ENCODE assay signal across 8 cellular contexts in the genomic region with DNA sequence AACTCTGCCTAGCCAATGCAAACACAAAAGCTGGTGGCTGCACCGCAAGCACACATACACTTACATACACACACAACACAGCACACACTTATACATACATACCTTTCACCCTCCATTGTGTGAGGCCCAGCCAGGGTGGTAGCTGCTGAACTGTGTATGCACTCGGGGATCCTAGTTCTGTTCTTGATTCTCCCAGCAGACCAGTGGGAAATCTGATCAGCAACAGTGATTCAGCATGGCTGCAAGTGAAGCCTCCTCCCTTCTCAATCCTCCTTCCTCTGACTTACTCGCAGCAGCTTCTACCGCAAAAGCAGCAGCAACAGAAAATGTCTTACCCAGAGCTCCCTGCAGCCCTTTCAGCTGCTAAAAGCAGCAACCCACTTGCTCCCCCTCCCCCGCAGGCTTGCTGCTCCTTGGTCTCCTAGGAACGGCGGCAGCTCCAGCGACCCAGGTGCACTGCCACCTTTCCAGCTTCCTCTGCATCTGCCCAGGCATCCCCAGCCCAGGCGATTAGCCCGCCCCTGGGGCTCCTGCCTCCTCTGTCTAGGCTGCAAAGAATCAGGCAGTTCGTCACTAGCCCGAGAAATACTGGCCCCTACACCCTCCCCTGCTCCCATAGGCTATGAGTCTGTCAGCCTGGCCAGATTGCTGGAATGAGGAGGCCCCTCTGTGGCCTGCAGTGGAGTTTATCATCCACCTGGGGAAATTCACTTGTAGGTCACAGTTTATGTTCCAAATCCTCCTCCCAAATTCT. TPM values are rescaled to one million over a fixed set of nuclear protein-coding genes. Genes with fewer than 3 reads are reported as not detected.
DNase-seq lines count a peak whose midpoint lies in the region; ATAC-seq and TF ChIP-seq lines count a peak whose summit lies in the region.

A gene with protein sequence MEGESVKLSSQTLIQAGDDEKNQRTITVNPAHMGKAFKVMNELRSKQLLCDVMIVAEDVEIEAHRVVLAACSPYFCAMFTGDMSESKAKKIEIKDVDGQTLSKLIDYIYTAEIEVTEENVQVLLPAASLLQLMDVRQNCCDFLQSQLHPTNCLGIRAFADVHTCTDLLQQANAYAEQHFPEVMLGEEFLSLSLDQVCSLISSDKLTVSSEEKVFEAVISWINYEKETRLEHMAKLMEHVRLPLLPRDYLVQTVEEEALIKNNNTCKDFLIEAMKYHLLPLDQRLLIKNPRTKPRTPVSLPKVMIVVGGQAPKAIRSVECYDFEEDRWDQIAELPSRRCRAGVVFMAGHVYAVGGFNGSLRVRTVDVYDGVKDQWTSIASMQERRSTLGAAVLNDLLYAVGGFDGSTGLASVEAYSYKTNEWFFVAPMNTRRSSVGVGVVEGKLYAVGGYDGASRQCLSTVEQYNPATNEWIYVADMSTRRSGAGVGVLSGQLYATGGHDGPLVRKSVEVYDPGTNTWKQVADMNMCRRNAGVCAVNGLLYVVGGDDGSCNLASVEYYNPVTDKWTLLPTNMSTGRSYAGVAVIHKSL (minus strand): TSS at position 559 of the 754 bp plus-strand sequence. CDS start 443 bp downstream, at position 116.

- H3K14ac ChIP-seq in IMR-90 (replicated peaks; ENCODE audit: low read depth, low read length) = peak within 1 kb of the TSS; percentile 82

- H3K4me2 ChIP-seq in IMR-90 (ENCODE audit: low read depth, low read length) = peak within 1 kb of the TSS; percentile 79

- H2BK5ac ChIP-seq in IMR-90 (ENCODE audit: low read depth, low read length, poor library complexity, severe bottlenecking) = peak within 1 kb of the TSS; percentile 66

- peak within 1 kb of the TSS; percentile 21 for H4K5ac ChIP-seq in IMR-90 (ENCODE audit: low read depth, low read length)

- H3K9me3 ChIP-seq in IMR-90 (ENCODE audit: control insufficient read depth, insufficient read depth, low read length) (no peaks in the 10 kb centered on the region), duodenal mucosa (ENCODE audit: control insufficient read depth in 1 of 2, low read length in 2 of 2) (no peaks in the 10 kb centered on the region)

- peak within 1 kb of the TSS; percentile 95 for H2AFZ ChIP-seq in IMR-90 (replicated peaks; ENCODE audit: low read length, poor library complexity)

- H3K9ac ChIP-seq in IMR-90 (ENCODE audit: low read depth, low read length) (peak within 1 kb of the TSS; percentile 65), duodenal mucosa (ENCODE audit: low read depth in 1 of 2, low read length in 2 of 2) (peak within 1 kb of the TSS; percentile 48 to 67)

- H3K4me3 ChIP-seq in IMR-90 (ENCODE audit: insufficient read depth, low read depth, low read length) (peak within 1 kb of the TSS; percentile 33), WI38 (ENCODE audit: low read depth, low read length) (peak within 1 kb of the TSS; percentile 59), duodenal mucosa (ENCODE audit: low read depth in 1 of 2, low read length in 2 of 2) (peak within 1 kb of the TSS; percentile 71 to 86)

- peak within 1 kb of the TSS; percentile 54; the same call in 1 of the 2 replicates for H4K91ac ChIP-seq in IMR-90 (ENCODE audit: insufficient read depth, low read depth, low read length)

- no peaks in the 10 kb centered on the region for H4K20me1 ChIP-seq in IMR-90 (ENCODE audit: insufficient read depth, low read length)

- H2BK15ac ChIP-seq in IMR-90 (ENCODE audit: low read depth, low read length) = peak within 1 kb of the TSS; percentile 4; the same call in 1 of the 3 replicates

- peak within 1 kb of the TSS; percentile 9 to 78 for H4K8ac ChIP-seq in IMR-90 (ENCODE audit: low read depth in 2 of 2, low read length in 2 of 2)

- no peak for TF ChIP-seq POLR2A in IMR-90 (IDR thresholded peaks at IDR 0.05; ENCODE audit: low read depth, low read length)

- intact Hi-C loops in IMR-90 (cut with micrococcal nuclease) = no loop called here

- H3K36me3 ChIP-seq in IMR-90 (ENCODE audit: control insufficient read depth, insufficient read depth, low read length) (no peaks in the 10 kb centered on the region), duodenal mucosa (ENCODE audit: control insufficient read depth in 1 of 2, insufficient read depth in 2 of 2, low read length in 2 of 2) (no peaks in the 10 kb centered on the region)

- H3K79me1 ChIP-seq in IMR-90 (ENCODE audit: low read depth in 1 of 2, low read length in 2 of 2) = no peaks in the 10 kb centered on the region; a peak in 1 of 4 replicates

- DNase-seq in D341Med (ENCODE audit: low spot score) (peak; percentile 19), IMR-90 (peak; percentile 66), left kidney (ENCODE audit: low read depth, low spot score) (peak; percentile 91), NK-92 (lab: John Stamatoyannopoulos, UW; ENCODE audit: unreplicated experiment) (no peak)
- DNase-seq in stimulated activated CD4-positive, alpha-beta T cell treated with anti-CD3 and anti-CD28 coated beads, Interleukin-1b, Interleukin-23, amount 100 ng/mL, for 48 hours = peak; percentile 38

- H2BK120ac ChIP-seq in IMR-90 (ENCODE audit: low read depth, low read length) = peak within 1 kb of the TSS; percentile 64

- POLR2A ChIA-PET in IMR-90 (lab: Charles Lee; ENCODE audit: unreplicated experiment) = no interaction called here

- CTCF ChIA-PET in IMR-90 (lab: Yijun Ruan, JAX) = interaction anchor here (1.0 to 2.5 kb wide), 2 partner anchors 17 to 76 kb away, joined by 6 to 8 read pairs; no protein-coding TSS in a partner anchor

- peak within 1 kb of the TSS; percentile 33; the same call in 1 of the 2 replicates for H3K18ac ChIP-seq in IMR-90 (ENCODE audit: low read depth, low read length)

- peak within 1 kb of the TSS; percentile 44; the same call in 1 of the 2 replicates for H3K56ac ChIP-seq in IMR-90 (ENCODE audit: extremely low read depth, insufficient read depth, low read length)

- dilution Hi-C loops in IMR-90 (cut with HindIII; ENCODE audit: low sequenced_read_pairs, unreplicated experiment) = no loop called here

- WGBS in IMR-90 (ENCODE audit: extremely low coverage in 2 of 2, insufficient read length in 1 of 2), 2 experiments = 0% methylated on average over 5 of the region's 12 CpGs; no CpG with 5 or more reads in 1 of the 2 experiments

- H3K4me1 ChIP-seq in IMR-90 (ENCODE audit: control insufficient read depth, insufficient read depth, low read length) (no peaks in the 10 kb centered on the region; the same call in none of the 2 replicates), duodenal mucosa (ENCODE audit: control insufficient read depth in 1 of 2, insufficient read depth in 2 of 2, low read length in 2 of 2) (peaks cover 23 to 28% of the 10 kb centered on the region in 2 donors)

- no TSS peak for BruUV-seq in IMR-90 (replicated peaks; lab: Mats Ljungman, UMichigan)

- no peaks in the 10 kb centered on the region; the same call in 1 of the 2 replicates for H3K27me3 ChIP-seq in IMR-90 (ENCODE audit: control insufficient read depth, insufficient read depth, low read length)
- H3K27me3 ChIP-seq in duodenal mucosa (ENCODE audit: control insufficient read depth in 1 of 2, insufficient read depth in 2 of 2, low read length in 2 of 2) = no peaks in the 10 kb centered on the region

- H3K27ac ChIP-seq in IMR-90 (ENCODE audit: insufficient read depth, low read length) = peak within 1 kb of the TSS; percentile 6; the same call in 1 of the 2 replicates
- H3K27ac ChIP-seq in duodenal mucosa (ENCODE audit: low read depth, low read length) = no peak within 1 kb of the TSS

- peak; percentile 36; the same call in 1 of the 2 replicates for TF ChIP-seq CTCF in IMR-90 (conservative IDR thresholded peaks at IDR 0.05; ENCODE audit: low read depth, low read length)
- TF ChIP-seq CTCF in WI38 (IDR thresholded peaks at IDR 0.05; ENCODE audit: low read depth, low read length) = 0 out of 2 replicates have a peak, but pooled peaks have one; percentile 6

- H3K23ac ChIP-seq in IMR-90 (ENCODE audit: low read depth, low read length) = peak within 1 kb of the TSS; percentile 88

- in situ Hi-C loops in IMR-90 (cut with MboI; ENCODE audit: low sequenced_read_pairs) = loop anchor here (5.0 to 25.0 kb wide), 2 partner anchors 78 to 423 kb away; no protein-coding TSS in a partner anchor

- H3K4ac ChIP-seq in IMR-90 (ENCODE audit: low read depth, low read length) = peak within 1 kb of the TSS; percentile 80

- ATAC-seq in GM19468 (IDR thresholded peaks at IDR 0.05; ENCODE audit: extremely low read depth, unreplicated experiment) (peak; percentile 23), IMR-90 (ENCODE audit: low read depth) (peak; percentile 78)

- H2BK20ac ChIP-seq in IMR-90 (ENCODE audit: low read depth, low read length) = peak within 1 kb of the TSS; percentile 49; the same call in 1 of the 2 replicates

- peak within 1 kb of the TSS; percentile 45 for H2AK9ac ChIP-seq in IMR-90 (replicated peaks; ENCODE audit: low read depth, low read length, poor library complexity)

- H2AK5ac ChIP-seq in IMR-90 (ENCODE audit: low read depth, low read length) = 0 out of 2 replicates have a peak within 1 kb of the TSS, but pooled peaks have one; percentile 11

- no peaks in the 10 kb centered on the region; the same call in 1 of the 2 replicates for H3K9me1 ChIP-seq in IMR-90 (ENCODE audit: insufficient read depth, low read length)

- peak; percentile 56 for TF ChIP-seq RAD21 in IMR-90 (IDR thresholded peaks at IDR 0.05; ENCODE audit: low read length)

TF ChIP-seq in IMR-90, 13 proteins besides CTCF, POLR2A, EP300 and RAD21:
- TF ChIP-seq SMC3 (IDR thresholded peaks at IDR 0.05; ENCODE audit: low read depth, low read length) (peak; percentile 25; the same call in 1 of the 2 replicates), NFE2L2 (IDR thresholded peaks at IDR 0.05; ENCODE audit: low read depth, low read length) (peak; percentile 28; the same call in 1 of the 2 replicates), MAZ (IDR thresholded peaks at IDR 0.05; ENCODE audit: borderline replicate concordance, low read depth, low read length) (no peak)
TF ChIP-seq in IMR-90: peak in this region for 2.

RNA-seq across cellular contexts. Expression of the gene that starts here (rescaled TPM):
- 4.1 and 4.7 TPM in 2 replicates for total RNA-seq in IMR-90 (2012; rRNA removed)
- 2.1 and 2.3 TPM in 2 replicates for polyA plus RNA-seq in IMR-90 (2012; rRNA removed)
- polyA plus RNA-seq in IMR-90 (2012; cell fraction: cytosol; rRNA removed) = 0.79 and 1.0 TPM in 2 replicates
- polyA plus RNA-seq in IMR-90 (2012; cell fraction: nucleus; rRNA removed; ENCODE audit: low replicate concordance) = 8.1 and 16.6 TPM in 2 replicates
